Comparison of ENCODE assay signal across 22 cellular contexts in the genomic region with DNA sequence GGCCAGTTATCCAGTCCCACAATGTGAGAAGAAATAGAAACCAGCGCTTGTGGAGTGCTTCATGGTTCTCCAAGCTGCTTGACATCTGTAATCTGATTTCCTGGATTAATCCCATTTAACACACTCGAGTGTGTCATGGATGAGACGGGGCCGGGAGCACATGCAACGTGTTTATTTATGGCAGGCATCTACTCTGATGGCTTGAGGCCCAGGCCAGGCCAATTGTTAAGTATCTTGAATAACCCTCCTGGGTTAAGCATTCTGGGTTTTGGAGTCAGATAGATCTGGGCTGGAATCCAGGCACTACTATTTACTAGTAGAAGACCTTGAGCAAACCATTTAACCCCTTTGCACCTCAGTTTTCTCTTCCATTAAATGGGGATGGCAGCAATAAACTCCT. TPM values are rescaled to one million over a fixed set of nuclear protein-coding genes. Genes with fewer than 3 reads are reported as not detected.
DNase-seq lines count a peak whose midpoint lies in the region; ATAC-seq and TF ChIP-seq lines count a peak whose summit lies in the region.
"Had no signal": no experiment of that assay in that cellular context is flagged by ENCODE, and none has a peak within 500 bp of the region (broad histone marks: within the 10 kb centered on the region; RNA-seq: fewer than 3 reads in every experiment).

No MANE protein-coding gene starts in this region.

- CTCF ChIA-PET in A673 (lab: Charles Lee) = interaction anchor here (1.3 kb wide), 1 partner anchor 15 kb away, joined by 6 read pairs; no protein-coding TSS in a partner anchor

- H3K27ac ChIP-seq in body of pancreas (peak overlapping the region in 1 of 4 donors; percentile 29), lung (ENCODE audit: low read depth in 1 of 2, low read length in 1 of 2) (no peak overlapping the region), A673 (ENCODE audit: low read depth, low read length, poor library complexity, severe bottlenecking) (no peak overlapping the region), brain microvascular endothelial cell (no peak overlapping the region)
- H3K27ac ChIP-seq: 22Rv1, KMS-11 had no signal

- H3K36me3 ChIP-seq in body of pancreas (replicated peaks in 1 of 2; ENCODE audit: insufficient read depth in 1 of 2, low read depth in 2 of 2) = no peaks in the 10 kb centered on the region
- H3K36me3 ChIP-seq in lung (ENCODE audit: control insufficient read depth in 2 of 2, insufficient read depth in 2 of 2, low read length in 2 of 2) = no peaks in the 10 kb centered on the region
- H3K36me3 ChIP-seq in A673 (ENCODE audit: insufficient read depth, low read length, poor library complexity, severe bottlenecking) = no peaks in the 10 kb centered on the region
- H3K36me3 ChIP-seq in brain microvascular endothelial cell (replicated peaks) = no peaks in the 10 kb centered on the region

- no peak for TF ChIP-seq CTCF in body of pancreas (IDR thresholded peaks at IDR 0.05)
- no peak for TF ChIP-seq CTCF in lung (IDR thresholded peaks at IDR 0.05; ENCODE audit: control extremely low read depth, extremely low read depth)
- no peak for TF ChIP-seq CTCF in A673 (conservative IDR thresholded peaks at IDR 0.05; ENCODE audit: low read depth, low read length)
- TF ChIP-seq CTCF in brain microvascular endothelial cell (IDR thresholded peaks at IDR 0.05; ENCODE audit: low read depth, low read length, missing control alignments) = no peak

- no peaks in the 10 kb centered on the region for H3K9me3 ChIP-seq in body of pancreas
- no peaks in the 10 kb centered on the region for H3K9me3 ChIP-seq in lung (ENCODE audit: control insufficient read depth in 2 of 2, insufficient read depth in 1 of 2, low read length in 1 of 2)
- H3K9me3 ChIP-seq in A673 (ENCODE audit: low read depth, low read length, poor library complexity, severe bottlenecking) = no peaks in the 10 kb centered on the region

- TF ChIP-seq POLR2A in body of pancreas (IDR thresholded peaks at IDR 0.05) = no peak

- DNase-seq in NCI-H2196 (lab: John Stamatoyannopoulos, UW; ENCODE audit: unreplicated experiment) = peak; percentile 27
- no peak for DNase-seq in NCI-H2196 treated with DMSO at 0.1 percent for 48 hours (lab: John Stamatoyannopoulos, UW; ENCODE audit: unreplicated experiment)
- peak; percentile 82 for DNase-seq in NCI-H2029 (lab: John Stamatoyannopoulos, UW)
- DNase-seq in body of pancreas = no peak
- peak; percentile 52 for DNase-seq in lung (ENCODE audit: low spot score)
- DNase-seq in A673 (ENCODE audit: low spot score) = no peak
- DNase-seq in stimulated activated naive CD8-positive, alpha-beta T cell treated with anti-CD3 and anti-CD28 coated beads, Interleukin-15, Interleukin-2, amounts not matched to agents 100 U/mL and 50 U/mL, for 24 hours = no peak
- no peak for DNase-seq in brain microvascular endothelial cell
- DNase-seq: AML-193; C1 segment of cervical spinal cord; CD8-positive, alpha-beta T cell; HCEC 1CT; NCI-H1105; NCI-H146; NCI-H2081; NCI-H2171 treated with DMSO at 0.1 percent for 48 hours; NCI-H446 treated with DMSO at 0.1 percent for 48 hours; OCI-M1; Right ventricle myocardium superior had no signal

- no TSS peak for BruUV-seq in A673 (replicated peaks; lab: Mats Ljungman, UMichigan)

- no peaks in the 10 kb centered on the region for H3K27me3 ChIP-seq in body of pancreas
- no peaks in the 10 kb centered on the region for H3K27me3 ChIP-seq in lung (ENCODE audit: control insufficient read depth, insufficient read depth)
- H3K27me3 ChIP-seq in A673 (replicated peaks; ENCODE audit: insufficient read depth, low read depth, low read length, poor library complexity) = peaks cover 6% of the 10 kb centered on the region
- peaks cover 8% of the 10 kb centered on the region for H3K27me3 ChIP-seq in brain microvascular endothelial cell (replicated peaks)

- in situ Hi-C loops in brain microvascular endothelial cell (cut with HindIII; ENCODE audit: low pct_ligation_motif_present, low sequenced_read_pairs) = no loop called here

- H3K4me1 ChIP-seq in body of pancreas (peaks cover 29% of the 10 kb centered on the region), lung (ENCODE audit: control insufficient read depth in 2 of 2, insufficient read depth in 2 of 2, low read length in 2 of 2) (peaks cover 0 to 14% of the 10 kb centered on the region in 2 donors), A673 (ENCODE audit: insufficient read depth, low read length, poor library complexity, severe bottlenecking) (no peaks in the 10 kb centered on the region)

- POLR2A ChIA-PET in A673 (lab: Charles Lee; ENCODE audit: low non-redundant PET) = no interaction called here

- intact Hi-C loops in body of pancreas (cut with DNase I) = no loop called here
- intact Hi-C loops in A673 (cut with micrococcal nuclease; ENCODE audit: unreplicated experiment) = no loop called here

- H3K4me3 ChIP-seq in body of pancreas (no peak overlapping the region), lung (no peak overlapping the region), A673 (ENCODE audit: low read depth, low read length, poor library complexity, severe bottlenecking) (no peak overlapping the region), brain microvascular endothelial cell (ENCODE audit: low read depth, low read length) (no peak overlapping the region)
- H3K4me3 ChIP-seq: GM23338 had no signal

- ATAC-seq in body of pancreas (peak; percentile 31), lung (ENCODE audit: insufficient read depth, low FRiP score) (no peak)
- ATAC-seq in stimulated activated naive CD8-positive, alpha-beta T cell treated with anti-CD3 and anti-CD28 coated beads, Interleukin-15, Interleukin-2, amounts not matched to agents 100 U/mL and 50 U/mL, for 24 hours = no peak
- ATAC-seq: CD8-positive, alpha-beta T cell; GM23338 had no signal

- 18 to 24% methylated on average over 5 of the region's 5 CpGs for whole genome bisulfite sequencing in body of pancreas, 2 donors
- WGBS in lung, 2 donors = 54 to 71% methylated on average over 5 of the region's 5 CpGs

RNA-seq across cellular contexts. Expression of a gene that starts 37.5 kb away (rescaled TPM):
- total RNA-seq in body of pancreas (10 to 100 TPM in 1 of 2 donors, 1 to 10 TPM in 1; 6.3 to 25.2 TPM), lung (100 to 1,000 TPM in 1 of 2 donors, 10 to 100 TPM in 1; 58.7 to 310 TPM), A673 (2021) (not detected in 2 replicates)
- 100 to 1,000 TPM; 232 to 653 TPM for polyA plus RNA-seq in lung
- total RNA-seq: GM23338 had no signal

Comparison
In these comparisons a context has a peak if more than half of its experiments do, and no peak if none do; other contexts are left out.
1. DNase-seq: peak in NCI-H2196 (single experiment), NCI-H2029 (single experiment) and lung (single experiment); none in NCI-H2196 treated with DMSO at 0.1 percent for 48 hours (single experiment), body of pancreas (0 of 4), A673 (single experiment), stimulated activated naive CD8-positive, alpha-beta T cell treated with anti-CD3 and anti-CD28 coated beads, Interleukin-15, Interleukin-2, amounts not matched to agents 100 U/mL and 50 U/mL, for 24 hours (single experiment) and brain microvascular endothelial cell (single experiment).